Comparison of ENCODE assay signal across 16 cellular contexts in the genomic region with DNA sequence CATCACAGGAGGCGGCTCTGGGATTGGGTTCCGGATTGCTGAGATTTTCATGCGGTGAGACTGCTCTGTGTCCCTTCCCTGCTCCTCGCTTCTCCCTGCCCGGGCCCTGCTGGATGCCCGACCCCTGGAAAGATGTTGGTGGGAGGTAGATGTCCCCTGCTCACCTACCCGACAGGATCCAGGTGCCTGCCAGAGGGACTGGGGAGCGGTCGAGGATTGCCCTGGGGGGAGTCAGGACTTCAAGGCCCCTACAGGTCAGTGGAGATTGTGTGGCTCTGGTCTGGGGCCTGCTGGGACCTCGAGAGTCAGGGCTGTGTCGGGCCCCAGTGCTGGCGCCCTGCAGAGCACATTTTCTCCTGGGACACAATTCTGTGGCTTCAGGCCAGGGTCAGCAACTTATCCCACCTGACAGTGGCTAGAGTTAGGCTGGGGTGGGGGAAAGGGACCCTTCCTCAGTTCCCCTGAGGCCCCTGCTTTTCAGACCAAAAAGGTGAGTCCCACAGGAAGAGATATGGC.
"Had no signal": no experiment of that assay in that cellular context is flagged by ENCODE, and none has a peak within 500 bp of the region (broad histone marks: within the 10 kb centered on the region; RNA-seq: fewer than 3 reads in every experiment).

No MANE protein-coding gene starts in this region.

- H3K36me3 Mint-ChIP-seq: T-cell, type B pancreatic cell had no signal

- H3K27ac Mint-ChIP-seq: activated B cell treated with CpG ODN at 0.5 μM for 24 hours; activated CD4-positive, alpha-beta T cell treated with anti-CD3 and anti-CD28 coated beads, Interleukin-2, amount 10 ng/mL, durations not matched to agents 24 days and 14 days; activated T-helper 1 cell treated with anti-CD3 and anti-CD28 coated beads, Interleukin-12 subunit alpha, Interleukin-12 subunit beta, Interleukin-2, Interleukin-4 antibody, amounts not matched to agents 30 ng/mL and 10 ng/mL and 1 ng/mL, durations not matched to agents 14 hours and 24 hours and 36 hours; nephron; stimulated activated naive B cell treated with anti-CD40 and anti-IgM and Interleukin-4, amounts not matched to agents 10 μg/mL and 1 μg/mL and 100 μg/mL, for 72 hours; T-cell; type B pancreatic cell had no signal

- ATAC-seq: heart left ventricle; left ventricle myocardium superior; stimulated activated naive B cell treated with anti-CD40 and anti-IgM and Interleukin-4, amounts not matched to agents 10 μg/mL and 1 μg/mL and 100 μg/mL, for 72 hours; T-cell had no signal

- H3K9me3 Mint-ChIP-seq: activated B cell treated with CpG ODN at 0.5 μM for 24 hours; activated CD4-positive, alpha-beta T cell treated with anti-CD3 and anti-CD28 coated beads, Interleukin-2, amount 10 ng/mL, durations not matched to agents 24 days and 14 days; activated T-helper 1 cell treated with anti-CD3 and anti-CD28 coated beads, Interleukin-12 subunit alpha, Interleukin-12 subunit beta, Interleukin-2, Interleukin-4 antibody, amounts not matched to agents 30 ng/mL and 10 ng/mL and 1 ng/mL, durations not matched to agents 14 hours and 24 hours and 36 hours; nephron; stimulated activated naive B cell treated with anti-CD40 and anti-IgM and Interleukin-4, amounts not matched to agents 10 μg/mL and 1 μg/mL and 100 μg/mL, for 72 hours; T-cell; type B pancreatic cell had no signal

- H3K4me3 ChIP-seq: heart left ventricle, sigmoid colon had no signal

- H3K4me3 Mint-ChIP-seq: activated B cell treated with CpG ODN at 0.5 μM for 24 hours; activated CD4-positive, alpha-beta T cell treated with anti-CD3 and anti-CD28 coated beads, Interleukin-2, amount 10 ng/mL, durations not matched to agents 24 days and 14 days; activated T-helper 1 cell treated with anti-CD3 and anti-CD28 coated beads, Interleukin-12 subunit alpha, Interleukin-12 subunit beta, Interleukin-2, Interleukin-4 antibody, amounts not matched to agents 30 ng/mL and 10 ng/mL and 1 ng/mL, durations not matched to agents 14 hours and 24 hours and 36 hours; nephron; stimulated activated naive B cell treated with anti-CD40 and anti-IgM and Interleukin-4, amounts not matched to agents 10 μg/mL and 1 μg/mL and 100 μg/mL, for 72 hours; T-cell; type B pancreatic cell had no signal

- H3K9me3 ChIP-seq: heart left ventricle, sigmoid colon had no signal

- DNase-seq: activated B cell treated with CpG ODN at 0.5 μM for 24 hours; activated CD4-positive, alpha-beta T cell treated with anti-CD3 and anti-CD28 coated beads, Interleukin-2, amount 10 ng/mL, durations not matched to agents 24 days and 14 days; activated naive CD4-positive, alpha-beta T cell; aorta; foreskin melanocyte; heart left ventricle; kidney; left ventricle myocardium superior; mesendoderm; sigmoid colon; stimulated activated CD4-positive, alpha-beta T cell treated with anti-CD3 and anti-CD28 coated beads, Interleukin-2, amount 100 ng/mL, for 24 hours; stimulated activated naive B cell treated with anti-CD40 and anti-IgM and Interleukin-4, amounts not matched to agents 10 μg/mL and 1 μg/mL and 100 μg/mL, for 72 hours; T-cell had no signal

- H3K4me1 Mint-ChIP-seq: nephron had no signal

- H3K27ac ChIP-seq: heart left ventricle, sigmoid colon had no signal

- H3K27me3 Mint-ChIP-seq: activated B cell treated with CpG ODN at 0.5 μM for 24 hours; activated CD4-positive, alpha-beta T cell treated with anti-CD3 and anti-CD28 coated beads, Interleukin-2, amount 10 ng/mL, durations not matched to agents 24 days and 14 days; stimulated activated naive B cell treated with anti-CD40 and anti-IgM and Interleukin-4, amounts not matched to agents 10 μg/mL and 1 μg/mL and 100 μg/mL, for 72 hours; T-cell; type B pancreatic cell had no signal

- H3K27me3 ChIP-seq: heart left ventricle, sigmoid colon had no signal
